ENCODE assay signal across 1 cellular context in genomic region chr16:75090900-75091299, GRCh38.
A peak's percentile ranks its signal among the peaks of the same experiment; 100 is the strongest.
TF ChIP-seq lines count a peak whose summit lies in the region.

No MANE protein-coding gene starts in this region.

TF ChIP-seq in K562, 482 proteins besides CTCF, POLR2A, EP300 and RAD21 (continued from another document):
- peak; percentile 55; the same call in 1 of the 2 replicates for TF ChIP-seq SMARCA4 (IDR thresholded peaks at IDR 0.05)
- 0 out of 2 replicates have a peak, but pooled peaks have one; percentile 11 for TF ChIP-seq TCF3 (CRISPR knock-in tag; IDR thresholded peaks at IDR 0.05)
- peak; percentile 64 for TF ChIP-seq DPF2 (IDR thresholded peaks at IDR 0.05)
